23 cellular contexts compared by ENCODE assay signal in the genomic region with DNA sequence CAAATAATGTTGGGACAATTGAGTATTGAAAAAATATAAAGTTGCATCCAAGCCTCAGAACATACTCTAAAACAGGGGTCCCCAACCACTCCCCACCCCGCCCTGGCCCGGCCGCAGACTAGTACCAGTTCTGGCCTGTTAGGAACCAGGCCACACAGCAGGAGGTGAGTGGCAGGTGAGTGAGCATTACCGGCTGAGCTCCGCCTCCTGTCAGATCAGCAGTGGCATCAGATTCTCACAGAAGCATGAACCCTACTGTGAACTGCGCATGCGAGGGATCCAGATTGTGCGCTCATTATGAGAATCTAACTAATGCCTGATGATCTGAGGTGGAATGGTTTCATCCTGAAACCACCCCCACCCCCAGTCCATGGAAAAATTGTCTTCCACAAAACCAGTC. TPM values are rescaled to one million over a fixed set of nuclear protein-coding genes. Genes with fewer than 3 reads are reported as not detected.
DNase-seq lines count a peak whose midpoint lies in the region; ATAC-seq and TF ChIP-seq lines count a peak whose summit lies in the region.
"Had no signal": no experiment of that assay in that cellular context is flagged by ENCODE, and none has a peak within 500 bp of the region (broad histone marks: within the 10 kb centered on the region; RNA-seq: fewer than 3 reads in every experiment).

No MANE protein-coding gene starts in this region.

- peaks cover 39% of the 10 kb centered on the region for H3K4me1 ChIP-seq in IMR-90 (ENCODE audit: control insufficient read depth, insufficient read depth, low read length)
- H3K4me1 ChIP-seq: uterus had no signal

- no peak overlapping the region for H3K23ac ChIP-seq in IMR-90 (ENCODE audit: low read depth, low read length)

- H2BK15ac ChIP-seq in IMR-90 (ENCODE audit: low read depth, low read length): no peak overlapping the region

- no peak overlapping the region for H2BK5ac ChIP-seq in IMR-90 (ENCODE audit: low read depth, low read length, poor library complexity, severe bottlenecking)

- DNase-seq in NCI-H2171 treated with DMSO at 0.1 percent for 48 hours (lab: John Stamatoyannopoulos, UW): peak; percentile 61
- DNase-seq in NCI-H2171 (lab: John Stamatoyannopoulos, UW): no peak
- no peak for DNase-seq in IMR-90
- DNase-seq in activated T-helper 2 cell treated with anti-CD3 and anti-CD28 coated beads, Interferon-gamma antibody, Interleukin-2, Interleukin-4, amounts not matched to agents 10 μg/mL and 5 μg/mL and 100 μg/mL, durations not matched to agents 14 hours and 24 hours and 36 hours (ENCODE audit: low spot score): no peak
- no peak for DNase-seq in osteocyte (ENCODE audit: extremely low spot score, unreplicated experiment)
- no peak for DNase-seq in EL
- DNase-seq in NK-92 (lab: John Stamatoyannopoulos, UW; ENCODE audit: unreplicated experiment): no peak
- no peak for DNase-seq in NCI-H1105 treated with DMSO at 0.1 percent for 48 hours (lab: John Stamatoyannopoulos, UW)
- DNase-seq: activated B cell treated with CpG ODN at 0.5 μM for 24 hours; activated CD8-positive, alpha-beta T cell treated with anti-CD3 and anti-CD28 coated beads for 36 hours; brain microvascular endothelial cell; DMS 273 treated with DMSO at 0.1 percent for 48 hours; foreskin fibroblast; GOT3; kidney glomerular epithelial cell; NCI-H1694 treated with DMSO at 0.1 percent for 48 hours; NCI-H748 treated with DMSO at 0.1 percent for 48 hours; PC-3; uterus had no signal

- H3K27me3 ChIP-seq in IMR-90 (ENCODE audit: control insufficient read depth, insufficient read depth, low read length): no peaks in the 10 kb centered on the region
- H3K27me3 ChIP-seq: brain microvascular endothelial cell, uterus had no signal

- POLR2A ChIA-PET in IMR-90 (lab: Charles Lee; ENCODE audit: unreplicated experiment): no interaction called here

- TF ChIP-seq POLR2A in IMR-90 (IDR thresholded peaks at IDR 0.05; ENCODE audit: low read depth, low read length): no peak

- peaks cover 18% of the 10 kb centered on the region for H3K36me3 ChIP-seq in IMR-90 (ENCODE audit: control insufficient read depth, insufficient read depth, low read length)
- H3K36me3 ChIP-seq: uterus had no signal

- peaks cover 42% of the 10 kb centered on the region for H3K4me1 Mint-ChIP-seq in activated T-helper 2 cell treated with anti-CD3 and anti-CD28 coated beads, Interferon-gamma antibody, Interleukin-2, Interleukin-4, amounts not matched to agents 10 μg/mL and 5 μg/mL and 100 μg/mL, durations not matched to agents 14 hours and 24 hours and 36 hours (ENCODE audit: low read depth)
- peaks cover 84% of the 10 kb centered on the region for H3K4me1 Mint-ChIP-seq in osteocyte (ENCODE audit: unreplicated experiment)

- WGBS in IMR-90 (ENCODE audit: extremely low coverage in 2 of 2, insufficient read length in 1 of 2), 2 experiments: no CpG with 5 or more reads among the region's 8 CpGs

- no peak overlapping the region for H3K56ac ChIP-seq in IMR-90 (ENCODE audit: extremely low read depth, insufficient read depth, low read length)

- intact Hi-C loops in IMR-90 (cut with micrococcal nuclease): no loop called here
- intact Hi-C loops in activated T-helper 2 cell treated with anti-CD3 and anti-CD28 coated beads, Interferon-gamma antibody, Interleukin-2, Interleukin-4, amounts not matched to agents 10 μg/mL and 5 μg/mL and 100 μg/mL, durations not matched to agents 14 hours and 24 hours and 36 hours (cut with micrococcal nuclease): no loop called here

- H3K18ac ChIP-seq in IMR-90 (ENCODE audit: low read depth, low read length): no peak overlapping the region

- ATAC-seq in IMR-90 (ENCODE audit: low read depth): no peak
- ATAC-seq: activated CD8-positive, alpha-beta T cell treated with anti-CD3 and anti-CD28 coated beads for 36 hours; PC-3 had no signal

- H2AFZ ChIP-seq in IMR-90 (replicated peaks; ENCODE audit: low read length, poor library complexity): no peak overlapping the region

- H3K79me1 ChIP-seq in IMR-90 (ENCODE audit: low read depth in 1 of 2, low read length in 2 of 2): peaks cover 39 to 73% of the 10 kb centered on the region in 2 experiments

- peaks cover 13% of the 10 kb centered on the region for H3K36me3 Mint-ChIP-seq in activated T-helper 2 cell treated with anti-CD3 and anti-CD28 coated beads, Interferon-gamma antibody, Interleukin-2, Interleukin-4, amounts not matched to agents 10 μg/mL and 5 μg/mL and 100 μg/mL, durations not matched to agents 14 hours and 24 hours and 36 hours (ENCODE audit: low read depth)
- H3K36me3 Mint-ChIP-seq in osteocyte (ENCODE audit: unreplicated experiment): peaks cover 10% of the 10 kb centered on the region

- dilution Hi-C loops in IMR-90 (cut with HindIII; ENCODE audit: low sequenced_read_pairs, unreplicated experiment): no loop called here

- no peak overlapping the region for H3K4ac ChIP-seq in IMR-90 (ENCODE audit: low read depth, low read length)

- H3K4me3 Mint-ChIP-seq in activated T-helper 2 cell treated with anti-CD3 and anti-CD28 coated beads, Interferon-gamma antibody, Interleukin-2, Interleukin-4, amounts not matched to agents 10 μg/mL and 5 μg/mL and 100 μg/mL, durations not matched to agents 14 hours and 24 hours and 36 hours (ENCODE audit: low read depth): no peak overlapping the region
- H3K4me3 Mint-ChIP-seq in osteocyte (ENCODE audit: unreplicated experiment): peak overlapping the region; percentile 26
- H3K4me3 Mint-ChIP-seq: activated B cell treated with CpG ODN at 0.5 μM for 24 hours; activated CD8-positive, alpha-beta T cell treated with anti-CD3 and anti-CD28 coated beads for 36 hours; CD14-positive monocyte; dendritic cell treated with granulocyte-macrophage colony-stimulating factor and Interleukin-4, amounts not matched to agents 40 ng/mL and 50 ng/mL, for 4 days; T-helper 2 cell treated with Interferon-gamma antibody and Interleukin-4, amounts not matched to agents 5 μg/mL and 100 μg/mL, for 36 hours had no signal

- TF ChIP-seq CTCF in IMR-90 (conservative IDR thresholded peaks at IDR 0.05; ENCODE audit: low read depth, low read length): no peak
- TF ChIP-seq CTCF in osteocyte (IDR thresholded peaks at IDR 0.05): no peak

- peaks cover 50% of the 10 kb centered on the region for H3K9me1 ChIP-seq in IMR-90 (ENCODE audit: insufficient read depth, low read length)

- no peak for TF ChIP-seq RAD21 in IMR-90 (IDR thresholded peaks at IDR 0.05; ENCODE audit: low read length)

- H3K14ac ChIP-seq in IMR-90 (replicated peaks; ENCODE audit: low read depth, low read length): no peak overlapping the region

- H2BK120ac ChIP-seq in IMR-90 (ENCODE audit: low read depth, low read length): no peak overlapping the region

- H4K8ac ChIP-seq in IMR-90 (ENCODE audit: low read depth in 2 of 2, low read length in 2 of 2): no peak overlapping the region

- BruUV-seq in IMR-90 (replicated peaks; lab: Mats Ljungman, UMichigan): no TSS peak

- no peak overlapping the region for H3K4me3 ChIP-seq in IMR-90 (ENCODE audit: insufficient read depth, low read depth, low read length)
- H3K4me3 ChIP-seq: uterus had no signal

- H4K5ac ChIP-seq in IMR-90 (ENCODE audit: low read depth, low read length): no peak overlapping the region

- no peaks in the 10 kb centered on the region for H3K27me3 Mint-ChIP-seq in activated T-helper 2 cell treated with anti-CD3 and anti-CD28 coated beads, Interferon-gamma antibody, Interleukin-2, Interleukin-4, amounts not matched to agents 10 μg/mL and 5 μg/mL and 100 μg/mL, durations not matched to agents 14 hours and 24 hours and 36 hours (ENCODE audit: low read depth)
- H3K27me3 Mint-ChIP-seq in osteocyte (ENCODE audit: unreplicated experiment): no peaks in the 10 kb centered on the region
- H3K27me3 Mint-ChIP-seq: activated B cell treated with CpG ODN at 0.5 μM for 24 hours; activated CD8-positive, alpha-beta T cell treated with anti-CD3 and anti-CD28 coated beads for 36 hours; dendritic cell treated with granulocyte-macrophage colony-stimulating factor and Interleukin-4, amounts not matched to agents 40 ng/mL and 50 ng/mL, for 4 days had no signal

- no peak overlapping the region for H4K91ac ChIP-seq in IMR-90 (ENCODE audit: insufficient read depth, low read depth, low read length)

- no peak overlapping the region for H3K9ac ChIP-seq in IMR-90 (ENCODE audit: low read depth, low read length)

- no peak overlapping the region for H2BK20ac ChIP-seq in IMR-90 (ENCODE audit: low read depth, low read length)

- H3K9me3 Mint-ChIP-seq in activated T-helper 2 cell treated with anti-CD3 and anti-CD28 coated beads, Interferon-gamma antibody, Interleukin-2, Interleukin-4, amounts not matched to agents 10 μg/mL and 5 μg/mL and 100 μg/mL, durations not matched to agents 14 hours and 24 hours and 36 hours: no peaks in the 10 kb centered on the region
- H3K9me3 Mint-ChIP-seq in osteocyte (ENCODE audit: unreplicated experiment): no peaks in the 10 kb centered on the region
- H3K9me3 Mint-ChIP-seq: activated B cell treated with CpG ODN at 0.5 μM for 24 hours; activated CD8-positive, alpha-beta T cell treated with anti-CD3 and anti-CD28 coated beads for 36 hours; CD14-positive monocyte; dendritic cell treated with granulocyte-macrophage colony-stimulating factor and Interleukin-4, amounts not matched to agents 40 ng/mL and 50 ng/mL, for 4 days; T-helper 2 cell treated with Interferon-gamma antibody and Interleukin-4, amounts not matched to agents 5 μg/mL and 100 μg/mL, for 36 hours had no signal

- no peak overlapping the region; the same call in 1 of the 2 replicates for H3K4me2 ChIP-seq in IMR-90 (ENCODE audit: low read depth, low read length)

- peaks cover 96% of the 10 kb centered on the region for H4K20me1 ChIP-seq in IMR-90 (ENCODE audit: insufficient read depth, low read length)

- H3K27ac Mint-ChIP-seq in activated T-helper 2 cell treated with anti-CD3 and anti-CD28 coated beads, Interferon-gamma antibody, Interleukin-2, Interleukin-4, amounts not matched to agents 10 μg/mL and 5 μg/mL and 100 μg/mL, durations not matched to agents 14 hours and 24 hours and 36 hours: peak overlapping the region; percentile 20
- peak overlapping the region; percentile 92 for H3K27ac Mint-ChIP-seq in osteocyte (ENCODE audit: unreplicated experiment)
- H3K27ac Mint-ChIP-seq: activated B cell treated with CpG ODN at 0.5 μM for 24 hours; activated CD8-positive, alpha-beta T cell treated with anti-CD3 and anti-CD28 coated beads for 36 hours; dendritic cell treated with granulocyte-macrophage colony-stimulating factor and Interleukin-4, amounts not matched to agents 40 ng/mL and 50 ng/mL, for 4 days; T-helper 2 cell treated with Interferon-gamma antibody and Interleukin-4, amounts not matched to agents 5 μg/mL and 100 μg/mL, for 36 hours had no signal

- H2AK5ac ChIP-seq in IMR-90 (ENCODE audit: low read depth, low read length): 0 out of 2 replicates have a peak overlapping the region, but pooled peaks have one; percentile 36

- H2AK9ac ChIP-seq in IMR-90 (replicated peaks; ENCODE audit: low read depth, low read length, poor library complexity): no peak overlapping the region

- no peak overlapping the region for H3K27ac ChIP-seq in IMR-90 (ENCODE audit: insufficient read depth, low read length)
- H3K27ac ChIP-seq: brain microvascular endothelial cell, epithelial cell of prostate, uterus had no signal

- in situ Hi-C loops in IMR-90 (cut with MboI; ENCODE audit: low sequenced_read_pairs): no loop called here

- CTCF ChIA-PET in IMR-90 (lab: Yijun Ruan, JAX): no interaction called here

- no peaks in the 10 kb centered on the region for H3K9me3 ChIP-seq in IMR-90 (ENCODE audit: control insufficient read depth, insufficient read depth, low read length)
- H3K9me3 ChIP-seq: uterus had no signal

RNA-seq across cellular contexts. Expression of gene HIPK2, which starts 19.4 kb away (rescaled TPM):
- total RNA-seq in IMR-90 (2012; rRNA removed) (21.7 and 22.0 TPM in 2 replicates), osteocyte (90.8 and 96.9 TPM in 2 replicates)
- polyA plus RNA-seq in IMR-90 (2012; rRNA removed): 27.1 and 31.7 TPM in 2 replicates
- 9.3 and 22.5 TPM in 2 replicates for polyA plus RNA-seq in IMR-90 (2012; cell fraction: cytosol; rRNA removed)
- polyA plus RNA-seq in IMR-90 (2012; cell fraction: nucleus; rRNA removed; ENCODE audit: low replicate concordance): 36.1 and 45.4 TPM in 2 replicates
- total RNA-seq in activated T-helper 2 cell treated with anti-CD3 and anti-CD28 coated beads, Interferon-gamma antibody, Interleukin-2, Interleukin-4, amounts not matched to agents 10 μg/mL and 5 μg/mL and 100 μg/mL, durations not matched to agents 14 hours and 24 hours and 36 hours: 27.6 and 27.7 TPM in 2 replicates
